In the genomic region with DNA sequence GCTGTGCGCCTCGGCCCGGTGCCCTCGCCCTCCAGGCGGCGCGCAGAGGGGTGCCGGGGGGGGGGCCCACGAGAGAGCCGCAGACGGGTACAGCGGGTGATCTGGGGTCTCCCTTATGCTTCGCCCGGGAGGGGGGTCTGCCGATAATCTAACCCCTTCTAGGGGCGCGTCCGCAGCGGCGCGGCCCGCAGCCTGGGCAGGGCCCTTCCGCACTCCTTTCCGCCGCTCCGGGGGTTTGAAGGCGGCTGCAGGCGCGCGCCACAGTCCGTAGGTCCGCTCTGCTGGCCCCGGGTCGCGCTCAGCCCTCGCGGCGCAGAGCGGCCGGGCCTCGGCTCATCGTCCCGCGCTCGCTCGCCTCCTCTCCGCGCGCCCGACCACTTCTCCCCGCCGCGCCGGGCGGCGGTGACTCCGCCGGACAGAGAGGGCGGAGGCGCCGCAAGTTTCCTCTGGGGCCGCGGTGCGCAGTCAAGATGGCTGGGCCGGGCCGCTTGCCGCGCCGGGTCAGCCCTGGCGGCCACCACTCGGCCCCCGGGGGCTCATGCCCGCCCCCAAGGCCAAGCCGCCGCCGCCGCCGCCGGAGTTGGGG, we compare ENCODE assay signal across 1 cellular context.
TF ChIP-seq lines count a peak whose summit lies in the region.

No MANE protein-coding gene starts in this region.

TF ChIP-seq in liver, 16 proteins besides CTCF, POLR2A, EP300 and RAD21 (continued from another document):
- TF ChIP-seq, protein P1, sequence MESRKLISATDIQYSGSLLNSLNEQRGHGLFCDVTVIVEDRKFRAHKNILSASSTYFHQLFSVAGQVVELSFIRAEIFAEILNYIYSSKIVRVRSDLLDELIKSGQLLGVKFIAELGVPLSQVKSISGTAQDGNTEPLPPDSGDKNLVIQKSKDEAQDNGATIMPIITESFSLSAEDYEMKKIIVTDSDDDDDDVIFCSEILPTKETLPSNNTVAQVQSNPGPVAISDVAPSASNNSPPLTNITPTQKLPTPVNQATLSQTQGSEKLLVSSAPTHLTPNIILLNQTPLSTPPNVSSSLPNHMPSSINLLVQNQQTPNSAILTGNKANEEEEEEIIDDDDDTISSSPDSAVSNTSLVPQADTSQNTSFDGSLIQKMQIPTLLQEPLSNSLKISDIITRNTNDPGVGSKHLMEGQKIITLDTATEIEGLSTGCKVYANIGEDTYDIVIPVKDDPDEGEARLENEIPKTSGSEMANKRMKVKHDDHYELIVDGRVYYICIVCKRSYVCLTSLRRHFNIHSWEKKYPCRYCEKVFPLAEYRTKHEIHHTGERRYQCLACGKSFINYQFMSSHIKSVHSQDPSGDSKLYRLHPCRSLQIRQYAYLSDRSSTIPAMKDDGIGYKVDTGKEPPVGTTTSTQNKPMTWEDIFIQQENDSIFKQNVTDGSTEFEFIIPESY (IDR thresholded peaks at IDR 0.05) = no peak
- TF ChIP-seq TAF1 (conservative IDR thresholded peaks at IDR 0.05) (no peak), SP1 (IDR thresholded peaks at IDR 0.05) (no peak), RXRA (IDR thresholded peaks at IDR 0.05) (no peak)
- TF ChIP-seq, protein P2, sequence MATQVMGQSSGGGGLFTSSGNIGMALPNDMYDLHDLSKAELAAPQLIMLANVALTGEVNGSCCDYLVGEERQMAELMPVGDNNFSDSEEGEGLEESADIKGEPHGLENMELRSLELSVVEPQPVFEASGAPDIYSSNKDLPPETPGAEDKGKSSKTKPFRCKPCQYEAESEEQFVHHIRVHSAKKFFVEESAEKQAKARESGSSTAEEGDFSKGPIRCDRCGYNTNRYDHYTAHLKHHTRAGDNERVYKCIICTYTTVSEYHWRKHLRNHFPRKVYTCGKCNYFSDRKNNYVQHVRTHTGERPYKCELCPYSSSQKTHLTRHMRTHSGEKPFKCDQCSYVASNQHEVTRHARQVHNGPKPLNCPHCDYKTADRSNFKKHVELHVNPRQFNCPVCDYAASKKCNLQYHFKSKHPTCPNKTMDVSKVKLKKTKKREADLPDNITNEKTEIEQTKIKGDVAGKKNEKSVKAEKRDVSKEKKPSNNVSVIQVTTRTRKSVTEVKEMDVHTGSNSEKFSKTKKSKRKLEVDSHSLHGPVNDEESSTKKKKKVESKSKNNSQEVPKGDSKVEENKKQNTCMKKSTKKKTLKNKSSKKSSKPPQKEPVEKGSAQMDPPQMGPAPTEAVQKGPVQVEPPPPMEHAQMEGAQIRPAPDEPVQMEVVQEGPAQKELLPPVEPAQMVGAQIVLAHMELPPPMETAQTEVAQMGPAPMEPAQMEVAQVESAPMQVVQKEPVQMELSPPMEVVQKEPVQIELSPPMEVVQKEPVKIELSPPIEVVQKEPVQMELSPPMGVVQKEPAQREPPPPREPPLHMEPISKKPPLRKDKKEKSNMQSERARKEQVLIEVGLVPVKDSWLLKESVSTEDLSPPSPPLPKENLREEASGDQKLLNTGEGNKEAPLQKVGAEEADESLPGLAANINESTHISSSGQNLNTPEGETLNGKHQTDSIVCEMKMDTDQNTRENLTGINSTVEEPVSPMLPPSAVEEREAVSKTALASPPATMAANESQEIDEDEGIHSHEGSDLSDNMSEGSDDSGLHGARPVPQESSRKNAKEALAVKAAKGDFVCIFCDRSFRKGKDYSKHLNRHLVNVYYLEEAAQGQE (IDR thresholded peaks at IDR 0.05) = no peak
- TF ChIP-seq, protein P3, sequence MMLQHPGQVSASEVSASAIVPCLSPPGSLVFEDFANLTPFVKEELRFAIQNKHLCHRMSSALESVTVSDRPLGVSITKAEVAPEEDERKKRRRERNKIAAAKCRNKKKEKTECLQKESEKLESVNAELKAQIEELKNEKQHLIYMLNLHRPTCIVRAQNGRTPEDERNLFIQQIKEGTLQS (IDR thresholded peaks at IDR 0.05) = no peak
TF ChIP-seq in liver: peak in this region for 0.
